ENCODE assay signal across 26 cellular contexts in genomic region chr20:39605361-39605760, GRCh38.
"Had no signal": no experiment of that assay in that cellular context is flagged by ENCODE, and none has a peak within 500 bp of the region (broad histone marks: within the 10 kb centered on the region; RNA-seq: fewer than 3 reads in every experiment).

No MANE protein-coding gene starts in this region.

- ATAC-seq: stimulated activated effector memory CD8-positive, alpha-beta T cell treated with anti-CD3 and anti-CD28 coated beads, Interleukin-12 subunit alpha, Interleukin-12 subunit beta, amount 100 ng/mL, for 72 hours; stimulated activated memory B cell treated with anti-CD40 and anti-IgM and Interleukin-4, amounts not matched to agents 10 μg/mL and 1 μg/mL and 100 μg/mL, for 72 hours; stimulated activated naive B cell treated with anti-CD40 and anti-IgM and Interleukin-4, amounts not matched to agents 10 μg/mL and 1 μg/mL and 100 μg/mL, for 72 hours; stimulated activated naive CD8-positive, alpha-beta T cell treated with anti-CD3 and anti-CD28 coated beads, Interleukin-15, amount 100 ng/mL, for 72 hours; stimulated activated naive CD8-positive, alpha-beta T cell treated with anti-CD3 and anti-CD28 coated beads, Interleukin-15, Interleukin-2, amounts not matched to agents 100 U/mL and 50 U/mL, for 24 hours; upper lobe of right lung had no signal

- H3K36me3 ChIP-seq: stomach, suprapubic skin, thoracic aorta, thyroid gland, tibial artery, tibial nerve, transverse colon, upper lobe of left lung, upper lobe of right lung, uterus, vagina had no signal

- FAIRE-seq: urothelium cell line had no signal

- H3K27me3 ChIP-seq: stomach, suprapubic skin, testis, thyroid gland, tibial artery, tibial nerve, transverse colon, upper lobe of left lung, upper lobe of right lung, uterus, vagina had no signal

- H3K4me1 ChIP-seq: stomach, suprapubic skin, testis, thyroid gland, tibial artery, tibial nerve, transverse colon, upper lobe of left lung, upper lobe of right lung, uterus, vagina had no signal

- H3K27ac ChIP-seq: stomach, suprapubic skin, testis, thoracic aorta, thyroid gland, tibial artery, tibial nerve, transverse colon, upper lobe of left lung, upper lobe of right lung, uterus, vagina had no signal

- DNase-seq: stimulated activated CD4-positive, alpha-beta T cell treated with anti-CD3 and anti-CD28 coated beads, Interleukin-2, amount 100 ng/mL, for 48 hours; stimulated activated CD4-positive, alpha-beta T cell treated with anti-CD3 and anti-CD28 coated beads, Interleukin-4, amount 100 ng/mL, for 1 hour; stimulated activated CD4-positive, alpha-beta T cell treated with anti-CD3 and anti-CD28 coated beads, Interleukin-4, amount 100 ng/mL, for 24 hours; stimulated activated CD4-positive, alpha-beta T cell treated with anti-CD3 and anti-CD28 coated beads, Interleukin-4, amount 100 ng/mL, for 4 hours; stimulated activated CD8-positive, alpha-beta memory T cell treated with anti-CD3 and anti-CD28 coated beads, Interleukin-4, amount 100 ng/mL, for 48 hours; stimulated activated naive B cell treated with anti-CD40 and anti-IgM and Interleukin-4, amounts not matched to agents 10 μg/mL and 1 μg/mL and 100 μg/mL, for 72 hours; stimulated activated naive CD4-positive, alpha-beta T cell; stimulated activated naive CD4-positive, alpha-beta T cell treated with Interleukin-2 at 50 U/mL for 16 hours; stimulated activated naive CD8-positive, alpha-beta T cell treated with anti-CD3 and anti-CD28 coated beads, Interleukin-15, amount 100 ng/mL, for 72 hours; stimulated activated naive CD8-positive, alpha-beta T cell treated with anti-CD3 and anti-CD28 coated beads, Interleukin-15, Interleukin-2, amounts not matched to agents 100 U/mL and 50 U/mL, for 24 hours; stomach; substantia nigra; testis; thyroid gland; tibial artery; transverse colon; upper lobe of left lung; upper lobe of right lung; uterus had no signal

- H3K4me3 ChIP-seq: stomach, suprapubic skin, testis, thoracic aorta, thyroid gland, tibial artery, tibial nerve, transverse colon, upper lobe of left lung, upper lobe of right lung, uterus, vagina had no signal

- H3K9me3 ChIP-seq: suprapubic skin, testis, thoracic aorta, thyroid gland, tibial artery, upper lobe of left lung, upper lobe of right lung, uterus, vagina had no signal
